ENCODE assay signal across 10 cellular contexts in the genomic region with DNA sequence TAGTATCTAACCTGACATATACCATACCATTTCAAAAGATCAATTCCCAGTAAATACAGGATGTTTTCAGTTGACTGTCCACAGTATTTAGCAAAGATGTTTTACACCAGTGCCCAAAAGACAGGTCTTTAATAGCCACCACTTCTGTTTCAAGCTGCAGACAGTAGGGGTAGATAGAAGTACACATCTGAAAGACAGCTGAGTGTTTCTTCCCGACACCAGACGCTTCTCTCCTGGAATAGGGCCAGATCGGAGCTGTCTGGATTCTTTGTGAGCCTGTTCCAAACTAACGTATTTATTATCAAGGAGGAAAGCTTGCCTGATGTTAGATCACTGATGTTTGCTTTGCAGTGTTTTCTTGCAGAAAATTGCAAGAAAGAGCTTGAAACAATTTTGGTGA.
DNase-seq lines count a peak whose midpoint lies in the region; ATAC-seq and TF ChIP-seq lines count a peak whose summit lies in the region.
"Had no signal": no experiment of that assay in that cellular context is flagged by ENCODE, and none has a peak within 500 bp of the region (broad histone marks: within the 10 kb centered on the region; RNA-seq: fewer than 3 reads in every experiment).

No MANE protein-coding gene starts in this region.

- CTCF ChIA-PET in RWPE1 (lab: Yijun Ruan, JAX), result interaction anchor here (0.7 kb wide), 1 partner anchor 580 kb away, joined by 3 read pairs; no protein-coding TSS in a partner anchor

- H3K4me2 ChIP-seq in hepatocyte (peak overlapping the region; percentile 26), skeletal muscle satellite cell (ENCODE audit: low read length) (peak overlapping the region; percentile 26)

- H3K9me2 ChIP-seq in hepatocyte (replicated peaks; ENCODE audit: insufficient read depth), result no peaks in the 10 kb centered on the region

- no peak for ATAC-seq in effector memory CD8-positive, alpha-beta T cell (replicated peaks)
- ATAC-seq: left colon had no signal

- peaks cover 0 to 7% of the 10 kb centered on the region in 2 donors for H3K9me3 Mint-ChIP-seq in effector memory CD8-positive, alpha-beta T cell

- H3K9ac ChIP-seq in skeletal muscle satellite cell (ENCODE audit: low read depth, low read length), result no peak overlapping the region

- no peaks in the 10 kb centered on the region for H3K27me3 Mint-ChIP-seq in effector memory CD8-positive, alpha-beta T cell

- H3K4me1 Mint-ChIP-seq in effector memory CD8-positive, alpha-beta T cell (ENCODE audit: low read depth in 2 of 2), result no peaks in the 10 kb centered on the region

- no peaks in the 10 kb centered on the region for H3K27me3 ChIP-seq in hepatocyte
- no peaks in the 10 kb centered on the region for H3K27me3 ChIP-seq in skeletal muscle satellite cell (ENCODE audit: control insufficient read depth, insufficient read depth, low read length)

- H3K36me3 ChIP-seq in hepatocyte (replicated peaks; ENCODE audit: insufficient read depth, low read depth) (no peaks in the 10 kb centered on the region), skeletal muscle satellite cell (ENCODE audit: insufficient read depth, low read length) (no peaks in the 10 kb centered on the region)

- DNase-seq in NCI-H1105 (lab: John Stamatoyannopoulos, UW) (peak; percentile 6), amniotic epithelial cell (ENCODE audit: low read depth) (peak; percentile 91), hepatocyte (ENCODE audit: low spot score) (peak; percentile 77), ACHN (no peak), RWPE1 (ENCODE audit: low spot score) (no peak)
- DNase-seq in effector CD8-positive, alpha-beta T cell (lab: John Stamatoyannopoulos, UW), result no peak
- DNase-seq in effector memory CD8-positive, alpha-beta T cell, result no peak
- DNase-seq: left colon, MV-4-11 had no signal

- H3K4me1 ChIP-seq in hepatocyte (ENCODE audit: insufficient read depth), result peaks cover 5% of the 10 kb centered on the region
- peaks cover 11% of the 10 kb centered on the region for H3K4me1 ChIP-seq in skeletal muscle satellite cell (ENCODE audit: control insufficient read depth, insufficient read depth, low read length)

- no peaks in the 10 kb centered on the region for H3K36me3 Mint-ChIP-seq in effector memory CD8-positive, alpha-beta T cell (ENCODE audit: insufficient read depth)

- 20% methylated on average over 4 of the region's 4 CpGs for WGBS in hepatocyte (ENCODE audit: low lambda C conversion rate, missing lambda C conversion rate)

- no peaks in the 10 kb centered on the region for H3K9me3 ChIP-seq in hepatocyte (ENCODE audit: low read depth)
- no peaks in the 10 kb centered on the region for H3K9me3 ChIP-seq in skeletal muscle satellite cell (replicated peaks; ENCODE audit: low read length)

- H3K4me3 ChIP-seq in hepatocyte, result no peak overlapping the region
- no peak overlapping the region for H3K4me3 ChIP-seq in skeletal muscle satellite cell (ENCODE audit: low read length)

- H3K4me3 Mint-ChIP-seq in effector memory CD8-positive, alpha-beta T cell, result no peak overlapping the region

- no peak overlapping the region for H3K27ac ChIP-seq in hepatocyte
- no peak overlapping the region for H3K27ac ChIP-seq in RWPE1

- H3K27ac Mint-ChIP-seq in effector memory CD8-positive, alpha-beta T cell, result no peak overlapping the region

- no peaks in the 10 kb centered on the region for H4K20me1 ChIP-seq in hepatocyte (ENCODE audit: insufficient read depth, poor library complexity, severe bottlenecking)

- no peak overlapping the region for H2AFZ ChIP-seq in hepatocyte

- POLR2A ChIA-PET in RWPE1 (lab: Yijun Ruan, JAX; ENCODE audit: low non-redundant PET), result no interaction called here

- in situ Hi-C loops in ACHN (cut with HindIII; ENCODE audit: low pct_ligation_motif_present, low pct_unique_long_range_greater_than_20kb, low sequenced_read_pairs), result no loop called here

- TF ChIP-seq CTCF in hepatocyte (IDR thresholded peaks at IDR 0.05; ENCODE audit: poor library complexity) (peak; percentile 48), RWPE1 (conservative IDR thresholded peaks at IDR 0.05; ENCODE audit: low read depth) (no peak)

- no peaks in the 10 kb centered on the region for H3K79me2 ChIP-seq in hepatocyte

Comparison
In these comparisons a context has a peak if more than half of its experiments do, and no peak if none do; other contexts are left out.
1. DNase-seq: peak in NCI-H1105 (single experiment), amniotic epithelial cell (single experiment) and hepatocyte (single experiment); none in ACHN (single experiment), RWPE1 (single experiment), effector CD8-positive, alpha-beta T cell (single experiment) and effector memory CD8-positive, alpha-beta T cell (0 of 3).